Comparison of ENCODE assay signal across 8 cellular contexts in genomic region chrX:77910108-77910840, GRCh38. TPM values are rescaled to one million over a fixed set of nuclear protein-coding genes. Genes with fewer than 3 reads are reported as not detected.
DNase-seq lines count a peak whose midpoint lies in the region; FAIRE-seq and TF ChIP-seq lines count a peak whose summit lies in the region.

Gene ATP7A (plus strand): TSS chrX:77910693. CDS start chrX:77971642, 60,949 bp downstream.

- peaks cover 0 to 16% (median 12%) of the 10 kb centered on the region in 4 donors for H3K36me3 ChIP-seq in stomach

- peak within 1 kb of the TSS; percentile 100 for H3K27ac Mint-ChIP-seq in neural crest cell (ENCODE audit: unreplicated experiment)

- H3K4me3 ChIP-seq in LNCaP clone FGC (ENCODE audit: low read depth, low read length): peak within 1 kb of the TSS; percentile 70
- peak within 1 kb of the TSS; percentile 77 for H3K4me3 ChIP-seq in fibroblast of villous mesenchyme (ENCODE audit: low read depth, low read length)
- H3K4me3 ChIP-seq in stomach: peak within 1 kb of the TSS; percentile 47 to 55 (median 50)

- peaks cover 25% of the 10 kb centered on the region for H3K4me1 Mint-ChIP-seq in neural crest cell

- CTCF ChIA-PET in RWPE1 (lab: Yijun Ruan, JAX): interaction anchor here (0.7 to 1.2 kb wide), 4 partner anchors 9 to 1455 kb away, joined by 3 to 4 read pairs (median 3); no protein-coding TSS in a partner anchor

- no peaks in the 10 kb centered on the region for H3K9me3 Mint-ChIP-seq in neural crest cell

- no peaks in the 10 kb centered on the region for H3K27me3 ChIP-seq in stomach

- 1 to 37% (median 4%) methylated on average over 29 to 36 of the region's 36 CpGs for WGBS in stomach, 5 donors

- no peak for TF ChIP-seq EP300 in stomach (IDR thresholded peaks at IDR 0.05)

- POLR2A ChIA-PET in RWPE1 (lab: Yijun Ruan, JAX; ENCODE audit: low non-redundant PET): no interaction called here

- peak; percentile 67 for TF ChIP-seq CTCF in LNCaP clone FGC (IDR thresholded peaks at IDR 0.05; ENCODE audit: control insufficient read depth, extremely low read depth, insufficient read depth)
- TF ChIP-seq CTCF in RWPE1 (conservative IDR thresholded peaks at IDR 0.05; ENCODE audit: low read depth): peak; percentile 33
- peak; percentile 45 for TF ChIP-seq CTCF in fibroblast of villous mesenchyme (IDR thresholded peaks at IDR 0.05; ENCODE audit: insufficient read depth, low read depth, low read length)
- TF ChIP-seq CTCF in neural crest cell (conservative IDR thresholded peaks at IDR 0.05): peak; percentile 61
- TF ChIP-seq CTCF in stomach (IDR thresholded peaks at IDR 0.05): peak in 5 of 7 experiments; percentile 30 to 70 (median 53)

- TF ChIP-seq POLR2A in H54 (IDR thresholded peaks at IDR 0.05; ENCODE audit: low read depth, low read length) (0 out of 2 replicates have a peak, but pooled peaks have one; percentile 29), stomach (IDR thresholded peaks at IDR 0.05) (no peak)

- peak; percentile 92 for FAIRE-seq in H54 (lab: Jason Lieb, UNC)

- DNase-seq in ELR (ENCODE audit: low read depth) (peak; percentile 90), H54 (ENCODE audit: insufficient read length, low spot score) (peak; percentile 58), LNCaP clone FGC (ENCODE audit: low read depth) (peak; percentile 67), RWPE1 (ENCODE audit: low spot score) (peak; percentile 85), fibroblast of villous mesenchyme (ENCODE audit: low read depth) (peak; percentile 90), neural crest cell (ENCODE audit: low read depth, low spot score) (peak; percentile 66), stomach (peak; percentile 88)
- peak; percentile 86 for DNase-seq in activated T-helper 9 cell treated with anti-CD3 and anti-CD28 coated beads, Interleukin-2, amount 50 U/mL, for 16 hours (ENCODE audit: low read depth)

- H3K27me3 Mint-ChIP-seq in neural crest cell (ENCODE audit: low read depth): no peaks in the 10 kb centered on the region

- no peaks in the 10 kb centered on the region for H3K36me3 Mint-ChIP-seq in neural crest cell (ENCODE audit: low read depth)

- intact Hi-C loops in stomach (cut with DNase I; ENCODE audit: low total_unique reads): no loop called here

- peaks cover 0 to 21% (median 4%) of the 10 kb centered on the region in 4 donors for H3K4me1 ChIP-seq in stomach

- peak within 1 kb of the TSS; percentile 74 for H3K27ac ChIP-seq in RWPE1
- H3K27ac ChIP-seq in stomach: peak within 1 kb of the TSS; percentile 79 to 93 (median 84)

- no peaks in the 10 kb centered on the region for H3K9me3 ChIP-seq in stomach

- peak within 1 kb of the TSS; percentile 98 for H3K4me3 Mint-ChIP-seq in neural crest cell

RNA-seq across cellular contexts. Expression of gene ATP7A, which starts in this region (rescaled TPM):
- total RNA-seq in fibroblast of villous mesenchyme (12.1 and 12.6 TPM in 2 replicates), neural crest cell (9.3 and 9.7 TPM in 2 replicates), stomach (10 to 100 TPM in 2 of 5 donors, 1 to 10 TPM in 3; 3.5 to 38.2 (median 9.8) TPM)
- 1 to 10 TPM in 1 of 3 donors, under 1 TPM in 2; 0.76 to 1.5 (median 0.87) TPM for polyA plus RNA-seq in stomach

Comparison
In these comparisons a context has a peak if more than half of its experiments do, and no peak if none do; other contexts are left out.
1. Peak in every context shown above with its lines: DNase-seq, H3K4me3 ChIP-seq and H3K27ac ChIP-seq.